In the genomic region with DNA sequence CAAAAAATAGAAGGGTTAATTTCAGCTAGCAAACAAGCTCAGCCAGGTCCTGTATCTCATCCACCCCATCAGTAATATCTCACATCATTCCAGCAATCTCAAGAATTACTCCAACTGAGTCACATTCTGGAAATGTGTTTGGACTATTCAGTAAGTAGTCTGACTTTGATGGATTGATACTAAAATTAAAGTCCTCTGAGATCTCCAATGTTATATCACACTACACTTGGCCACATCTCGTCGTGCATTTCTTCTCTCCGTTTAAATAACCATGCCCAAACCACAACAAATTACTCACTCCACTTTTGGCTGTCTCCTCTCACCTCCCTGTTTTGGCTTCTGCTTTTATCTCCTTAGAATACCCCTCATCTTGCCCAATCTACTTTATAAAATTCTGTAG, we compare ENCODE assay signal across 20 cellular contexts.
DNase-seq lines count a peak whose midpoint lies in the region; ATAC-seq and TF ChIP-seq lines count a peak whose summit lies in the region.
"Had no signal": no experiment of that assay in that cellular context is flagged by ENCODE, and none has a peak within 500 bp of the region (broad histone marks: within the 10 kb centered on the region; RNA-seq: fewer than 3 reads in every experiment).

No MANE protein-coding gene starts in this region.

- peak overlapping the region in 1 of 8 donors; percentile 74 for H3K27ac Mint-ChIP-seq in CD8-positive, alpha-beta memory T cell
- H3K27ac Mint-ChIP-seq: CD14-positive monocyte had no signal

- H3K4me1 ChIP-seq in CD8-positive, alpha-beta memory T cell (ENCODE audit: insufficient read depth, low read length): no peaks in the 10 kb centered on the region

- TF ChIP-seq CTCF in astrocyte of the spinal cord (IDR thresholded peaks at IDR 0.05; ENCODE audit: low read depth, low read length) (no peak), omental fat pad (IDR thresholded peaks at IDR 0.05) (no peak)

- no peak overlapping the region for H3K4me3 Mint-ChIP-seq in CD8-positive, alpha-beta memory T cell
- H3K4me3 Mint-ChIP-seq: CD14-positive monocyte had no signal

- no peaks in the 10 kb centered on the region for H3K27me3 Mint-ChIP-seq in CD8-positive, alpha-beta memory T cell

- POLR2A ChIA-PET in CD8-positive, alpha-beta memory T cell (lab: Charles Lee): no interaction called here

- no peaks in the 10 kb centered on the region for H3K4me1 Mint-ChIP-seq in CD8-positive, alpha-beta memory T cell
- H3K4me1 Mint-ChIP-seq: CD14-positive monocyte had no signal

- no peaks in the 10 kb centered on the region for H3K36me3 Mint-ChIP-seq in CD8-positive, alpha-beta memory T cell
- H3K36me3 Mint-ChIP-seq: CD14-positive monocyte had no signal

- no peaks in the 10 kb centered on the region for H3K9me3 ChIP-seq in CD8-positive, alpha-beta memory T cell (ENCODE audit: low read length)

- H3K36me3 ChIP-seq in CD8-positive, alpha-beta memory T cell (ENCODE audit: insufficient read depth, low read length): no peaks in the 10 kb centered on the region

- CTCF ChIA-PET in CD8-positive, alpha-beta memory T cell (lab: Charles Lee): no interaction called here

- no peak for ATAC-seq in omental fat pad (ENCODE audit: low FRiP score)
- ATAC-seq: GM12878 had no signal

- peak; percentile 8 for DNase-seq in EL
- peak; percentile 26 for DNase-seq in LHCN-M2 (ENCODE audit: low read depth)
- peak; percentile 15 for DNase-seq in astrocyte of the spinal cord (ENCODE audit: low read depth, low spot score)
- DNase-seq in stromal cell of bone marrow (ENCODE audit: low read depth): peak; percentile 53
- no peak for DNase-seq in CD8-positive, alpha-beta memory T cell
- DNase-seq in omental fat pad (ENCODE audit: low spot score): no peak
- no peak for DNase-seq in NCI-H69 (lab: John Stamatoyannopoulos, UW)
- DNase-seq: ACHN, DMS 273 treated with DMSO at 0.1 percent for 48 hours, GF-D8, MV-4-11, NCI-H1417, NCI-H187 treated with DMSO at 0.1 percent for 48 hours, NCI-H2227 treated with DMSO at 0.1 percent for 48 hours, NCI-H524, SIG-M5, T-helper 1 cell had no signal

- H3K9me3 Mint-ChIP-seq in CD8-positive, alpha-beta memory T cell: peaks cover 0 to 15% (median 5%) of the 10 kb centered on the region in 5 donors

- in situ Hi-C loops in astrocyte of the spinal cord (cut with HindIII; ENCODE audit: low sequenced_read_pairs): no loop called here

- H3K27ac ChIP-seq in CD8-positive, alpha-beta memory T cell (ENCODE audit: low read depth, low read length): no peak overlapping the region
- H3K27ac ChIP-seq: RWPE1 had no signal

- no peak overlapping the region for H3K4me3 ChIP-seq in astrocyte of the spinal cord (ENCODE audit: low read depth, low read length)
- H3K4me3 ChIP-seq in CD8-positive, alpha-beta memory T cell (ENCODE audit: low read length): no peak overlapping the region
- H3K4me3 ChIP-seq: GM12878 had no signal

- no peaks in the 10 kb centered on the region for H3K27me3 ChIP-seq in CD8-positive, alpha-beta memory T cell (ENCODE audit: insufficient read depth, low read length, poor library complexity, severe bottlenecking)

Comparison
In these comparisons a context has a peak if more than half of its experiments do, and no peak if none do; other contexts are left out.
1. DNase-seq: peak in EL (single experiment), LHCN-M2 (single experiment), astrocyte of the spinal cord (single experiment) and stromal cell of bone marrow (single experiment); none in CD8-positive, alpha-beta memory T cell (0 of 5), omental fat pad (single experiment) and NCI-H69 (single experiment).